In genomic region chr2:101124061-101124460, GRCh38 we compare ENCODE assay signal across 13 cellular contexts. TPM values are rescaled to one million over a fixed set of nuclear protein-coding genes. Genes with fewer than 3 reads are reported as not detected.
A peak's percentile ranks its signal among the peaks of the same experiment; 100 is the strongest.
DNase-seq lines count a peak whose midpoint lies in the region; ATAC-seq, FAIRE-seq and TF ChIP-seq lines count a peak whose summit lies in the region.
"Had no signal": no experiment of that assay in that cellular context is flagged by ENCODE, and none has a peak within 500 bp of the region (broad histone marks: within the 10 kb centered on the region; RNA-seq: fewer than 3 reads in every experiment).

No MANE protein-coding gene starts in this region.

- no peak for TF ChIP-seq POLR2A in HepG2 (IDR thresholded peaks at IDR 0.05; ENCODE audit: insufficient read depth in 1 of 2, low read depth in 2 of 2, low read length in 2 of 2)

- H3K9me3 ChIP-seq in HepG2 (ENCODE audit: low read length) (no peaks in the 10 kb centered on the region), tibial artery (no peaks in the 10 kb centered on the region)

- H3K4me2 ChIP-seq in HepG2 (ENCODE audit: low read depth, low read length): peak overlapping the region; percentile 76

- 70% methylated on average over 2 of the region's 2 CpGs for WGBS in HepG2 (ENCODE audit: low lambda C conversion rate)

- H3K4me1 ChIP-seq in HepG2 (ENCODE audit: insufficient read depth, low read length) (peaks cover 100% of the 10 kb centered on the region), tibial artery (peaks cover 0 to 96% (median 59%) of the 10 kb centered on the region in 4 donors)

- H3K27me3 ChIP-seq in HepG2 (ENCODE audit: control insufficient read depth in 1 of 2, insufficient read depth in 2 of 2, low read length in 2 of 2): no peaks in the 10 kb centered on the region
- no peaks in the 10 kb centered on the region for H3K27me3 ChIP-seq in tibial artery
- H3K27me3 ChIP-seq: cardiac muscle cell had no signal

- H3K9me3 Mint-ChIP-seq in MCF 10A (ENCODE audit: unreplicated experiment): peaks cover 7% of the 10 kb centered on the region
- no peaks in the 10 kb centered on the region for H3K9me3 Mint-ChIP-seq in activated T-helper 17 cell treated with anti-CD3 and anti-CD28 coated beads, Interleukin-2, amount 50 U/mL, for 72 hours

- H3K4me1 Mint-ChIP-seq in MCF 10A (ENCODE audit: insufficient read depth, unreplicated experiment): peaks cover 79% of the 10 kb centered on the region
- H3K4me1 Mint-ChIP-seq in activated T-helper 17 cell treated with anti-CD3 and anti-CD28 coated beads, Interleukin-2, amount 50 U/mL, for 72 hours: peaks cover 9% of the 10 kb centered on the region

- H3K27ac Mint-ChIP-seq in MCF 10A (ENCODE audit: low read depth, unreplicated experiment): peak overlapping the region; percentile 96
- H3K27ac Mint-ChIP-seq in activated T-helper 17 cell treated with anti-CD3 and anti-CD28 coated beads, Interleukin-2, amount 50 U/mL, for 72 hours: no peak overlapping the region

- H3K9ac ChIP-seq in HepG2 (ENCODE audit: insufficient read depth, low read depth, low read length): peak overlapping the region; percentile 73; the same call in 1 of the 2 replicates

- no peak for ATAC-seq in HepG2
- ATAC-seq in activated T-helper 17 cell treated with anti-CD3 and anti-CD28 coated beads, Interleukin-2, amount 50 U/mL, for 72 hours (replicated peaks): no peak

- H3K4me3 Mint-ChIP-seq in MCF 10A (ENCODE audit: unreplicated experiment): peak overlapping the region; percentile 64
- no peak overlapping the region for H3K4me3 Mint-ChIP-seq in activated T-helper 17 cell treated with anti-CD3 and anti-CD28 coated beads, Interleukin-2, amount 50 U/mL, for 72 hours

- CTCF ChIA-PET in MCF 10A (lab: Yijun Ruan, JAX): interaction anchor here (0.6 to 5.5 kb wide), 9 partner anchors 9 to 113 kb away, joined by 3 to 40 read pairs (median 3); partner anchors contain the start of gene TBC1D8
- CTCF ChIA-PET in HepG2 (lab: Yijun Ruan, JAX; ENCODE audit: low intra/inter-chr PET ratio, low total read pairs): no interaction called here

- TF ChIP-seq EP300 in HepG2 (IDR thresholded peaks at IDR 0.05; ENCODE audit: low read depth in 2 of 2, low read length in 2 of 2): no peak
- TF ChIP-seq EP300 in HepG2 (CRISPR knock-in tag; IDR thresholded peaks at IDR 0.05; ENCODE audit: borderline replicate concordance): no peak

- in situ Hi-C loops in HepG2 (cut with HindIII; ENCODE audit: extremely low pct_ligation_motif_present, low pct_unique_long_range_greater_than_20kb): no loop called here

- TF ChIP-seq CTCF in MCF 10A (IDR thresholded peaks at IDR 0.05; ENCODE audit: unreplicated experiment) (no peak), HepG2 (CRISPR knock-in tag; IDR thresholded peaks at IDR 0.05) (no peak), tibial artery (IDR thresholded peaks at IDR 0.05) (no peak)

- no peaks in the 10 kb centered on the region; the same call in 1 of the 2 replicates for H4K20me1 ChIP-seq in HepG2 (ENCODE audit: insufficient read depth, low read length)

- peak; percentile 40 for DNase-seq in M059J (ENCODE audit: low read depth)
- DNase-seq in MCF 10A (ENCODE audit: unreplicated experiment): no peak
- DNase-seq in HepG2 (ENCODE audit: low spot score): peak; percentile 22
- DNase-seq in tibial artery: no peak
- no peak for DNase-seq in effector CD8-positive, alpha-beta T cell (lab: John Stamatoyannopoulos, UW)
- DNase-seq in stimulated activated naive CD4-positive, alpha-beta T cell (lab: John Stamatoyannopoulos, UW): no peak
- no peak for DNase-seq in NOMO-1 (lab: John Stamatoyannopoulos, UW; ENCODE audit: unreplicated experiment in 2 of 2)
- DNase-seq: activated T-cell treated with anti-CD3 and anti-CD28 coated beads, Interleukin-2, amount 50 U/mL, for 1 hour; glutamatergic neuron; NCI-H146; stimulated activated naive CD4-positive, alpha-beta T cell treated with Interleukin-2 at 50 U/mL for 16 hours had no signal

- POLR2A ChIA-PET in MCF 10A (lab: Yijun Ruan, JAX): interaction anchor here (0.8 to 10.8 kb wide), 14 partner anchors 10 to 305 kb away, joined by 3 to 275 read pairs (median 6); partner anchors contain the start of genes CNOT11, RPL31 and TBC1D8
- POLR2A ChIA-PET in HepG2 (lab: Yijun Ruan, JAX): interaction anchor here (0.8 to 4.7 kb wide), 5 partner anchors 17 to 59 kb away, joined by 3 to 49 read pairs (median 4); partner anchors contain the start of gene TBC1D8

- BruUV-seq in MCF 10A (replicated peaks; lab: Mats Ljungman, UMichigan) (no TSS peak), HepG2 (replicated peaks; lab: Mats Ljungman, UMichigan) (no TSS peak)

- 0 out of 6 replicates have a peak overlapping the region, but pooled peaks of 1 of the 3 experiments have one; percentile 36 for H3K4me3 ChIP-seq in HepG2 (replicated peaks in 1 of 3; ENCODE audit: insufficient read depth in 1 of 3, low read depth in 2 of 3, low read length in 3 of 3)
- H3K4me3 ChIP-seq in tibial artery: no peak overlapping the region
- H3K4me3 ChIP-seq: cardiac muscle cell had no signal

- TF ChIP-seq RAD21 in HepG2 (CRISPR knock-in tag; IDR thresholded peaks at IDR 0.05): no peak

- H2AFZ ChIP-seq in HepG2 (ENCODE audit: low read length): no peak overlapping the region

- H3K27ac ChIP-seq in HepG2 (ENCODE audit: extremely low read length, insufficient read depth, low read length) (peak overlapping the region; percentile 78), tibial artery (peak overlapping the region; percentile 80 to 96)
- H3K27ac ChIP-seq: cardiac muscle cell had no signal

- FAIRE-seq in HepG2 (lab: Jason Lieb, UNC): peak; percentile 4

- peaks cover 33% of the 10 kb centered on the region for H3K36me3 Mint-ChIP-seq in MCF 10A (ENCODE audit: insufficient read depth, unreplicated experiment)
- H3K36me3 Mint-ChIP-seq in activated T-helper 17 cell treated with anti-CD3 and anti-CD28 coated beads, Interleukin-2, amount 50 U/mL, for 72 hours (ENCODE audit: low read depth): no peaks in the 10 kb centered on the region

- intact Hi-C loops in MCF 10A (cut with micrococcal nuclease): loop anchor here (2.0 to 5.0 kb wide), 2 partner anchors 27 to 77 kb away; partner anchors contain the start of gene TBC1D8
- intact Hi-C loops in HepG2 (cut with micrococcal nuclease; ENCODE audit: unreplicated experiment): no loop called here
- intact Hi-C loops in tibial artery (cut with DNase I; ENCODE audit: low total_unique reads): no loop called here

- peaks cover 5 to 6% of the 10 kb centered on the region in 2 experiments; a peak in 4 of 5 replicates for H3K36me3 ChIP-seq in HepG2 (replicated peaks in 1 of 2; ENCODE audit: control insufficient read depth in 1 of 2, insufficient read depth in 2 of 2, low read length in 2 of 2)
- no peaks in the 10 kb centered on the region for H3K36me3 ChIP-seq in tibial artery
- H3K36me3 ChIP-seq: cardiac muscle cell had no signal

- H3K27me3 Mint-ChIP-seq in MCF 10A (ENCODE audit: insufficient read depth, unreplicated experiment): no peaks in the 10 kb centered on the region
- peaks cover 20% of the 10 kb centered on the region for H3K27me3 Mint-ChIP-seq in activated T-helper 17 cell treated with anti-CD3 and anti-CD28 coated beads, Interleukin-2, amount 50 U/mL, for 72 hours

- peaks cover 97% of the 10 kb centered on the region for H3K79me2 ChIP-seq in HepG2 (ENCODE audit: insufficient read depth, low read length)

TF ChIP-seq in HepG2, 621 proteins besides CTCF, POLR2A, EP300 and RAD21 (continues in another document):
- TF ChIP-seq FOXA3 (CRISPR knock-in tag; IDR thresholded peaks at IDR 0.05) (0 out of 2 replicates have a peak, but pooled peaks have one; percentile 11), ZNF441 (CRISPR knock-in tag; IDR thresholded peaks at IDR 0.05; ENCODE audit: borderline replicate concordance) (0 out of 2 replicates have a peak, but pooled peaks have one; percentile 20)

RNA-seq across cellular contexts. Expression of gene TBC1D8, which starts 27.1 kb away (rescaled TPM):
- total RNA-seq in M059J (2014; rRNA removed; shearing (Covaris generic)): 5.1 and 9.3 TPM in 2 replicates
- total RNA-seq in MCF 10A (2022) (48.1 and 50.9 TPM in 2 replicates), HepG2 (2016; rRNA removed; fragmentation: Illumina TruSeq; extraction: Trizol) (24.6 and 45.1 TPM in 2 replicates)
- 19.7 and 20.1 TPM in 2 replicates for total RNA-seq in HepG2 (2016; cell fraction: cytosol; rRNA removed; fragmentation: Illumina TruSeq; extraction: Trizol; ENCODE audit: low read depth)
- total RNA-seq in HepG2 (2016; cell fraction: insoluble cytoplasmic fraction; rRNA removed; fragmentation: Illumina TruSeq; extraction: Trizol): 24.0 and 41.1 TPM in 2 replicates
- total RNA-seq in HepG2 (2016; cell fraction: membrane; rRNA removed; fragmentation: Illumina TruSeq; extraction: Trizol): 25.6 and 27.6 TPM in 2 replicates
- 65.7 and 82.2 TPM in 2 replicates for total RNA-seq in HepG2 (2016; cell fraction: nucleus; rRNA removed; fragmentation: Illumina TruSeq; extraction: Trizol)
- 95.4 and 109 TPM in 2 replicates for polyA plus RNA-seq in HepG2 (2011; rRNA removed)
- 29.9 and 31.1 TPM in 2 replicates for polyA plus RNA-seq in HepG2 (2011; cell fraction: cytosol; rRNA removed)
- 436 and 543 TPM in 2 replicates for polyA plus RNA-seq in HepG2 (2011; cell fraction: nucleus; rRNA removed)
- 48.7 and 51.7 TPM in 2 replicates for polyA plus RNA-seq in HepG2 (2012)
- 3.0 and 3.1 TPM in 2 replicates for polyA plus RNA-seq in HepG2 (2016; cell fraction: cytosol; fragmentation: Illumina TruSeq; extraction: Trizol; ENCODE audit: low read depth)
- 19.9 and 22.5 TPM in 2 replicates for polyA plus RNA-seq in HepG2 (2016; cell fraction: insoluble cytoplasmic fraction; fragmentation: Illumina TruSeq; extraction: Trizol; ENCODE audit: low read depth)
- 8.5 and 9.7 TPM in 2 replicates for polyA plus RNA-seq in HepG2 (2016; cell fraction: membrane; fragmentation: Illumina TruSeq; extraction: Trizol; ENCODE audit: low read depth)
- 164 and 165 TPM in 2 replicates for polyA plus RNA-seq in HepG2 (2016; cell fraction: nucleus; fragmentation: Illumina TruSeq; extraction: Trizol; ENCODE audit: insufficient read depth, low read depth)
- 49.0 and 185 TPM in 2 replicates for polyA minus RNA-seq in HepG2 (2011; rRNA and poly(A)+ RNA removed; ENCODE audit: low replicate concordance)
- polyA minus RNA-seq in HepG2 (2011; cell fraction: cytosol; rRNA and poly(A)+ RNA removed): 17.5 and 18.1 TPM in 2 replicates
- 201 and 233 TPM in 2 replicates for polyA minus RNA-seq in HepG2 (2011; cell fraction: nucleus; rRNA and poly(A)+ RNA removed)
- under 1 TPM; 0.45 to 0.95 TPM for total RNA-seq in activated T-helper 17 cell treated with anti-CD3 and anti-CD28 coated beads, Interleukin-2, amount 50 U/mL, for 72 hours

Comparison
In these comparisons a context has a peak if more than half of its experiments do, and no peak if none do; other contexts are left out.
1. DNase-seq: peak in M059J (single experiment) and HepG2 (single experiment); none in MCF 10A (single experiment), tibial artery (0 of 2), effector CD8-positive, alpha-beta T cell (single experiment), stimulated activated naive CD4-positive, alpha-beta T cell (0 of 6) and NOMO-1 (0 of 2).